ENCODE assay signal across 22 cellular contexts in genomic region chr7:156109076-156109475, GRCh38.
"Had no signal": no experiment of that assay in that cellular context is flagged by ENCODE, and none has a peak within 500 bp of the region (broad histone marks: within the 10 kb centered on the region; RNA-seq: fewer than 3 reads in every experiment).

No MANE protein-coding gene starts in this region.

- H3K27ac Mint-ChIP-seq: stimulated activated memory B cell treated with anti-CD40 and anti-IgM and Interleukin-4, amounts not matched to agents 10 μg/mL and 1 μg/mL and 100 μg/mL, for 72 hours; stimulated activated naive B cell treated with anti-CD40 and anti-IgM and Interleukin-4, amounts not matched to agents 10 μg/mL and 1 μg/mL and 100 μg/mL, for 72 hours; stimulated activated naive CD8-positive, alpha-beta T cell treated with anti-CD3 and anti-CD28 coated beads, Interleukin-15, amount 100 ng/mL, for 72 hours; stimulated activated naive CD8-positive, alpha-beta T cell treated with anti-CD3 and anti-CD28 coated beads, Interleukin-15, Interleukin-2, amounts not matched to agents 100 ng/mL and 50 ng/mL, for 24 hours; type B pancreatic cell had no signal

- H3K36me3 Mint-ChIP-seq: stimulated activated memory B cell treated with anti-CD40 and anti-IgM and Interleukin-4, amounts not matched to agents 10 μg/mL and 1 μg/mL and 100 μg/mL, for 72 hours; stimulated activated naive B cell treated with anti-CD40 and anti-IgM and Interleukin-4, amounts not matched to agents 10 μg/mL and 1 μg/mL and 100 μg/mL, for 72 hours; type B pancreatic cell had no signal

- ATAC-seq: stimulated activated memory B cell treated with anti-CD40 and anti-IgM and Interleukin-4, amounts not matched to agents 10 μg/mL and 1 μg/mL and 100 μg/mL, for 72 hours; stimulated activated naive B cell treated with anti-CD40 and anti-IgM and Interleukin-4, amounts not matched to agents 10 μg/mL and 1 μg/mL and 100 μg/mL, for 72 hours; stimulated activated naive CD8-positive, alpha-beta T cell treated with anti-CD3 and anti-CD28 coated beads, Interleukin-15, amount 100 ng/mL, for 72 hours; stimulated activated naive CD8-positive, alpha-beta T cell treated with anti-CD3 and anti-CD28 coated beads, Interleukin-15, Interleukin-2, amounts not matched to agents 100 U/mL and 50 U/mL, for 24 hours; upper lobe of right lung had no signal

- H3K9me3 Mint-ChIP-seq: stimulated activated memory B cell treated with anti-CD40 and anti-IgM and Interleukin-4, amounts not matched to agents 10 μg/mL and 1 μg/mL and 100 μg/mL, for 72 hours; stimulated activated naive B cell treated with anti-CD40 and anti-IgM and Interleukin-4, amounts not matched to agents 10 μg/mL and 1 μg/mL and 100 μg/mL, for 72 hours; stimulated activated naive CD8-positive, alpha-beta T cell treated with anti-CD3 and anti-CD28 coated beads, Interleukin-15, Interleukin-2, amounts not matched to agents 100 ng/mL and 50 ng/mL, for 24 hours; type B pancreatic cell had no signal

- H3K4me3 Mint-ChIP-seq: stimulated activated memory B cell treated with anti-CD40 and anti-IgM and Interleukin-4, amounts not matched to agents 10 μg/mL and 1 μg/mL and 100 μg/mL, for 72 hours; stimulated activated naive B cell treated with anti-CD40 and anti-IgM and Interleukin-4, amounts not matched to agents 10 μg/mL and 1 μg/mL and 100 μg/mL, for 72 hours; stimulated activated naive CD8-positive, alpha-beta T cell treated with anti-CD3 and anti-CD28 coated beads, Interleukin-15, amount 100 ng/mL, for 72 hours; stimulated activated naive CD8-positive, alpha-beta T cell treated with anti-CD3 and anti-CD28 coated beads, Interleukin-15, Interleukin-2, amounts not matched to agents 100 ng/mL and 50 ng/mL, for 24 hours; type B pancreatic cell had no signal

- H3K27me3 Mint-ChIP-seq: stimulated activated naive B cell treated with anti-CD40 and anti-IgM and Interleukin-4, amounts not matched to agents 10 μg/mL and 1 μg/mL and 100 μg/mL, for 72 hours; stimulated activated naive CD8-positive, alpha-beta T cell treated with anti-CD3 and anti-CD28 coated beads, Interleukin-15, amount 100 ng/mL, for 72 hours; stimulated activated naive CD8-positive, alpha-beta T cell treated with anti-CD3 and anti-CD28 coated beads, Interleukin-15, Interleukin-2, amounts not matched to agents 100 ng/mL and 50 ng/mL, for 24 hours had no signal

- DNase-seq: stimulated activated CD4-positive, alpha-beta T cell treated with anti-CD3 and anti-CD28 coated beads, Interleukin-2, amount 100 ng/mL, for 24 hours; stimulated activated CD4-positive, alpha-beta T cell treated with anti-CD3 and anti-CD28 coated beads, Interleukin-2, amount 100 ng/mL, for 48 hours; stimulated activated CD4-positive, alpha-beta T cell treated with anti-CD3 and anti-CD28 coated beads, Interleukin-4, amount 100 ng/mL, for 1 hour; stimulated activated CD4-positive, alpha-beta T cell treated with anti-CD3 and anti-CD28 coated beads, Interleukin-4, amount 100 ng/mL, for 4 hours; stimulated activated CD8-positive, alpha-beta memory T cell treated with anti-CD3 and anti-CD28 coated beads, Interleukin-4, amount 100 ng/mL, for 48 hours; stimulated activated naive B cell treated with anti-CD40 and anti-IgM and Interleukin-4, amounts not matched to agents 10 μg/mL and 1 μg/mL and 100 μg/mL, for 72 hours; stimulated activated naive CD4-positive, alpha-beta T cell; stimulated activated naive CD4-positive, alpha-beta T cell treated with Interleukin-2 at 50 U/mL for 16 hours; stimulated activated naive CD8-positive, alpha-beta T cell treated with anti-CD3 and anti-CD28 coated beads, Interleukin-15, amount 100 ng/mL, for 72 hours; stimulated activated naive CD8-positive, alpha-beta T cell treated with anti-CD3 and anti-CD28 coated beads, Interleukin-15, Interleukin-2, amounts not matched to agents 100 U/mL and 50 U/mL, for 24 hours; stomach; substantia nigra; testis; thyroid gland; tibial artery; transverse colon; trophoblast cell; upper lobe of right lung; uterus had no signal

- H3K4me1 Mint-ChIP-seq: stimulated activated memory B cell treated with anti-CD40 and anti-IgM and Interleukin-4, amounts not matched to agents 10 μg/mL and 1 μg/mL and 100 μg/mL, for 72 hours; stimulated activated naive B cell treated with anti-CD40 and anti-IgM and Interleukin-4, amounts not matched to agents 10 μg/mL and 1 μg/mL and 100 μg/mL, for 72 hours; stimulated activated naive CD8-positive, alpha-beta T cell treated with anti-CD3 and anti-CD28 coated beads, Interleukin-15, amount 100 ng/mL, for 72 hours had no signal
